In genomic region chr4:38663021-38663800, GRCh38 we compare ENCODE assay signal across 8 cellular contexts. TPM values are rescaled to one million over a fixed set of nuclear protein-coding genes. Genes with fewer than 3 reads are reported as not detected.
DNase-seq lines count a peak whose midpoint lies in the region; ATAC-seq and TF ChIP-seq lines count a peak whose summit lies in the region.

No MANE protein-coding gene starts in this region.

- DNase-seq in GM12865 (ENCODE audit: low read depth) (no peak), foreskin fibroblast (peak in 1 of 2 donors; percentile 56), psoas muscle (no peak), EL (no peak), amniotic stem cell (lab: John Stamatoyannopoulos, UW) (no peak)
- peak; percentile 56 for DNase-seq in activated T-cell treated with anti-CD3 and anti-CD28 coated beads, Interleukin-2, amount 50 U/mL, for 4 hours

- WGBS in psoas muscle, 3 donors = 1 to 3% (median 2%) methylated on average over 28 to 89 of the region's 92 CpGs

- H3K4me3 Mint-ChIP-seq in activated T-cell treated with anti-CD3 and anti-CD28 coated beads, Interleukin-2, amount 50 U/mL, for 4 hours = peak overlapping the region; percentile 82

- peaks cover 72% of the 10 kb centered on the region for H3K4me1 Mint-ChIP-seq in activated T-cell treated with anti-CD3 and anti-CD28 coated beads, Interleukin-2, amount 50 U/mL, for 4 hours (ENCODE audit: low read depth)

- peaks cover 5% of the 10 kb centered on the region for H3K9me3 Mint-ChIP-seq in activated T-cell treated with anti-CD3 and anti-CD28 coated beads, Interleukin-2, amount 50 U/mL, for 4 hours

- ATAC-seq in GM21515 (IDR thresholded peaks at IDR 0.05; ENCODE audit: unreplicated experiment) (peak; percentile 43), psoas muscle (peak in 3 of 4 donors; percentile 14 to 32 (median 15))
- peak; percentile 41 to 44 for ATAC-seq in activated T-cell treated with anti-CD3 and anti-CD28 coated beads, Interleukin-2, amount 50 U/mL, for 4 hours

- H3K4me3 ChIP-seq in GM12865 (ENCODE audit: low read depth, low read length) (peak overlapping the region; percentile 53), HUES48 (ENCODE audit: low read depth, low read length) (peak overlapping the region; percentile 64), foreskin fibroblast (ENCODE audit: low read depth in 1 of 2, low read length in 2 of 2) (peak overlapping the region; percentile 60 to 65), psoas muscle (peak overlapping the region; percentile 86)

- no peaks in the 10 kb centered on the region for H3K36me3 ChIP-seq in HUES48 (ENCODE audit: control insufficient read depth, insufficient read depth, low read length)
- no peaks in the 10 kb centered on the region for H3K36me3 ChIP-seq in psoas muscle (ENCODE audit: insufficient read depth in 1 of 2, low read depth in 1 of 2)

- peaks cover 2% of the 10 kb centered on the region for H3K36me3 Mint-ChIP-seq in activated T-cell treated with anti-CD3 and anti-CD28 coated beads, Interleukin-2, amount 50 U/mL, for 4 hours (ENCODE audit: insufficient read depth)

- H3K27me3 Mint-ChIP-seq in activated T-cell treated with anti-CD3 and anti-CD28 coated beads, Interleukin-2, amount 50 U/mL, for 4 hours (ENCODE audit: low read depth) = no peaks in the 10 kb centered on the region

- H3K27me3 ChIP-seq in HUES48 (ENCODE audit: control insufficient read depth, insufficient read depth, low read length) (peaks cover 19% of the 10 kb centered on the region), psoas muscle (ENCODE audit: insufficient read depth in 3 of 3, low read length in 2 of 3) (no peaks in the 10 kb centered on the region)

- H3K27ac ChIP-seq in HUES48 (ENCODE audit: low read depth, low read length) (peak overlapping the region; percentile 98), psoas muscle (peak overlapping the region; percentile 96)

- H3K9me3 ChIP-seq in HUES48 (ENCODE audit: control insufficient read depth, insufficient read depth, low read length) = no peaks in the 10 kb centered on the region
- H3K9me3 ChIP-seq in psoas muscle = no peaks in the 10 kb centered on the region

- intact Hi-C loops in psoas muscle (cut with DNase I) = loop anchor here (5.0 kb wide), 4 partner anchors 56 to 471 kb away; no protein-coding TSS in a partner anchor

- TF ChIP-seq CTCF in GM12865 (IDR thresholded peaks at IDR 0.05; ENCODE audit: insufficient read depth, low read depth, low read length, missing control alignments) (no peak), foreskin fibroblast (IDR thresholded peaks at IDR 0.05; ENCODE audit: low read depth, low read length) (no peak), psoas muscle (IDR thresholded peaks at IDR 0.05) (no peak)

- peak overlapping the region; percentile 60 for H3K9ac ChIP-seq in HUES48 (ENCODE audit: low read depth, low read length)

- peaks cover 29% of the 10 kb centered on the region for H3K4me1 ChIP-seq in HUES48 (ENCODE audit: control insufficient read depth, insufficient read depth, low read length)
- H3K4me1 ChIP-seq in psoas muscle = peaks cover 32% of the 10 kb centered on the region

RNA-seq across cellular contexts. Expression of gene KLF3, which starts 0.8 kb away (rescaled TPM):
- 10 to 100 TPM in 2 of 3 donors, 1 to 10 TPM in 1; 9.9 to 12.6 (median 10.9) TPM for total RNA-seq in activated T-cell treated with anti-CD3 and anti-CD28 coated beads, Interleukin-2, amount 50 U/mL, for 4 hours
- total RNA-seq in psoas muscle = 10 to 100 TPM; 14.2 to 29.1 (median 18.5) TPM
- 10 to 100 TPM in 2 of 3 donors, 1 to 10 TPM in 1; 8.9 to 14.7 (median 12.2) TPM for polyA plus RNA-seq in psoas muscle
